27 cellular contexts compared by ENCODE assay signal in the genomic region with DNA sequence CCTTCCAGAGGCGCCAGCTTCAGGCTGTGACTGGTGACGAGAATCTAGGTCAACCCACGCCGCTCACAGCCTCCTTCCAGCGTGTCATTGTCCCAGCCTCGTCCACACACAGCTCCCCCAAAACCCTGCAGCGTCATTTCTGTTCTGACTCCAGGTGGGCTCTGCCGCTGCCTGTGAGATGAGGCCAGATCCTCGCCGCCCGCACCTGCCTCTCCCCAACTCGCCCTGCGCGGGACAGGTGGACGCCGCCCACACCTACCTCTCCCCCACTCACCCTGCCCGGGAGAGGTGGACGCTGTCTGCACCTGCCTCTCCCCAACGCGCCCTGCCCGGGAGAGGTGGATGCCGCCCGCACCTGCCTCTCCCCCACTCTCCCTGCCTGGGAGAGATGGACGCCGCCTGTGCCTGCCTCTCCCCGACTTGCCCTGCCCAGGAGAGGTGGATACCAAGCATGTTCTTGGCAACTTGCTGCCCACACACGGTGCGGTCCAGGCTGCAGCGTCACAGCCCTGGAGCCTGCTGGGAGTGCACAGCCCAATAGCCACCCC. TPM values are rescaled to one million over a fixed set of nuclear protein-coding genes. Genes with fewer than 3 reads are reported as not detected.
DNase-seq lines count a peak whose midpoint lies in the region; ATAC-seq and TF ChIP-seq lines count a peak whose summit lies in the region.
"Had no signal": no experiment of that assay in that cellular context is flagged by ENCODE, and none has a peak within 500 bp of the region (broad histone marks: within the 10 kb centered on the region; RNA-seq: fewer than 3 reads in every experiment).

No MANE protein-coding gene starts in this region.

- H3K4me1 Mint-ChIP-seq in WTC11 = peaks cover 12% of the 10 kb centered on the region
- H3K4me1 Mint-ChIP-seq in activated T-helper 2 cell treated with anti-CD3 and anti-CD28 coated beads, Interferon-gamma antibody, Interleukin-2, Interleukin-4, amounts not matched to agents 10 μg/mL and 5 μg/mL and 100 μg/mL, durations not matched to agents 14 hours and 24 hours and 36 hours (ENCODE audit: low read depth) = no peaks in the 10 kb centered on the region
- peaks cover 6% of the 10 kb centered on the region for H3K4me1 Mint-ChIP-seq in endothelial cell (ENCODE audit: unreplicated experiment)
- H3K4me1 Mint-ChIP-seq: activated B cell treated with CpG ODN at 0.5 μM for 24 hours, immature natural killer cell had no signal

- H3K9me3 ChIP-seq in osteoblast (ENCODE audit: low read depth, low read length) = no peaks in the 10 kb centered on the region
- H3K9me3 ChIP-seq: neutrophil had no signal

- H3K36me3 ChIP-seq in osteoblast (ENCODE audit: insufficient read depth, low read length) = no peaks in the 10 kb centered on the region
- H3K36me3 ChIP-seq: neutrophil, stomach had no signal

- H4K20me1 ChIP-seq in osteoblast (ENCODE audit: insufficient read depth, low read length) = no peaks in the 10 kb centered on the region

- no peak overlapping the region for H3K4me2 ChIP-seq in osteoblast (ENCODE audit: insufficient read depth, low read length)

- H2AFZ ChIP-seq in osteoblast (ENCODE audit: low read length) = no peak overlapping the region

- no peak for ATAC-seq in WTC11
- ATAC-seq: activated naive CD4-positive, alpha-beta T cell treated with anti-CD3 and anti-CD28 coated beads, Interleukin-2, amount 50 U/mL, for 72 hours; foreskin keratinocyte had no signal

- H3K9me3 Mint-ChIP-seq in WTC11 (no peaks in the 10 kb centered on the region), endothelial cell (ENCODE audit: unreplicated experiment) (no peaks in the 10 kb centered on the region)
- no peaks in the 10 kb centered on the region for H3K9me3 Mint-ChIP-seq in activated T-helper 2 cell treated with anti-CD3 and anti-CD28 coated beads, Interferon-gamma antibody, Interleukin-2, Interleukin-4, amounts not matched to agents 10 μg/mL and 5 μg/mL and 100 μg/mL, durations not matched to agents 14 hours and 24 hours and 36 hours
- H3K9me3 Mint-ChIP-seq: activated B cell treated with CpG ODN at 0.5 μM for 24 hours; activated CD4-positive, alpha-beta memory T cell treated with anti-CD3 and anti-CD28 coated beads for 36 hours; activated naive CD4-positive, alpha-beta T cell treated with anti-CD3 and anti-CD28 coated beads, Interleukin-2, amount 50 U/mL, for 72 hours had no signal

- H3K4me3 ChIP-seq in osteoblast (ENCODE audit: insufficient read depth, low read length) = no peak overlapping the region
- H3K4me3 ChIP-seq: stomach had no signal

- peaks cover 33% of the 10 kb centered on the region for H3K27me3 ChIP-seq in osteoblast (ENCODE audit: insufficient read depth, low read length)

- H3K36me3 Mint-ChIP-seq in WTC11 = no peaks in the 10 kb centered on the region
- H3K36me3 Mint-ChIP-seq in activated T-helper 2 cell treated with anti-CD3 and anti-CD28 coated beads, Interferon-gamma antibody, Interleukin-2, Interleukin-4, amounts not matched to agents 10 μg/mL and 5 μg/mL and 100 μg/mL, durations not matched to agents 14 hours and 24 hours and 36 hours (ENCODE audit: low read depth) = no peaks in the 10 kb centered on the region
- H3K36me3 Mint-ChIP-seq in endothelial cell (ENCODE audit: low read depth, unreplicated experiment) = no peaks in the 10 kb centered on the region
- H3K36me3 Mint-ChIP-seq: activated CD4-positive, alpha-beta memory T cell treated with anti-CD3 and anti-CD28 coated beads for 36 hours; immature natural killer cell had no signal

- H3K27ac Mint-ChIP-seq in WTC11 (no peak overlapping the region), endothelial cell (ENCODE audit: unreplicated experiment) (no peak overlapping the region)
- H3K27ac Mint-ChIP-seq in activated T-helper 2 cell treated with anti-CD3 and anti-CD28 coated beads, Interferon-gamma antibody, Interleukin-2, Interleukin-4, amounts not matched to agents 10 μg/mL and 5 μg/mL and 100 μg/mL, durations not matched to agents 14 hours and 24 hours and 36 hours = no peak overlapping the region
- H3K27ac Mint-ChIP-seq: activated B cell treated with CpG ODN at 0.5 μM for 24 hours; activated CD4-positive, alpha-beta memory T cell treated with anti-CD3 and anti-CD28 coated beads for 36 hours; activated naive CD4-positive, alpha-beta T cell treated with anti-CD3 and anti-CD28 coated beads, Interleukin-2, amount 50 U/mL, for 72 hours; immature natural killer cell had no signal

- H3K27me3 Mint-ChIP-seq in WTC11 (ENCODE audit: low read depth) = peaks cover 3% of the 10 kb centered on the region; the same call in 1 of the 2 replicates
- peaks cover 10% of the 10 kb centered on the region for H3K27me3 Mint-ChIP-seq in activated T-helper 2 cell treated with anti-CD3 and anti-CD28 coated beads, Interferon-gamma antibody, Interleukin-2, Interleukin-4, amounts not matched to agents 10 μg/mL and 5 μg/mL and 100 μg/mL, durations not matched to agents 14 hours and 24 hours and 36 hours (ENCODE audit: low read depth)
- peaks cover 14% of the 10 kb centered on the region for H3K27me3 Mint-ChIP-seq in endothelial cell (ENCODE audit: unreplicated experiment)

- intact Hi-C loops in activated T-helper 2 cell treated with anti-CD3 and anti-CD28 coated beads, Interferon-gamma antibody, Interleukin-2, Interleukin-4, amounts not matched to agents 10 μg/mL and 5 μg/mL and 100 μg/mL, durations not matched to agents 14 hours and 24 hours and 36 hours (cut with micrococcal nuclease) = no loop called here

- POLR2A ChIA-PET in WTC11 (lab: Charles Lee) = no interaction called here

- H3K4me1 ChIP-seq in osteoblast (ENCODE audit: insufficient read depth, low read length) = no peaks in the 10 kb centered on the region
- H3K4me1 ChIP-seq: foreskin keratinocyte, stomach had no signal

- no peak for TF ChIP-seq CTCF in WTC11 (IDR thresholded peaks at IDR 0.05)
- no peak for TF ChIP-seq CTCF in osteoblast (IDR thresholded peaks at IDR 0.05; ENCODE audit: extremely low read depth, low read depth, low read length)
- TF ChIP-seq CTCF in endothelial cell (IDR thresholded peaks at IDR 0.05; ENCODE audit: unreplicated experiment) = no peak

- H3K79me2 ChIP-seq in osteoblast (ENCODE audit: insufficient read depth, low read length) = no peaks in the 10 kb centered on the region

- H3K27ac ChIP-seq in osteoblast (ENCODE audit: low read depth, low read length) = no peak overlapping the region
- H3K27ac ChIP-seq: foreskin keratinocyte, neutrophil, stomach had no signal

- H3K4me3 Mint-ChIP-seq in WTC11 (no peak overlapping the region), endothelial cell (ENCODE audit: unreplicated experiment) (no peak overlapping the region)
- no peak overlapping the region for H3K4me3 Mint-ChIP-seq in activated T-helper 2 cell treated with anti-CD3 and anti-CD28 coated beads, Interferon-gamma antibody, Interleukin-2, Interleukin-4, amounts not matched to agents 10 μg/mL and 5 μg/mL and 100 μg/mL, durations not matched to agents 14 hours and 24 hours and 36 hours (ENCODE audit: low read depth)
- H3K4me3 Mint-ChIP-seq: activated B cell treated with CpG ODN at 0.5 μM for 24 hours; activated CD4-positive, alpha-beta memory T cell treated with anti-CD3 and anti-CD28 coated beads for 36 hours; immature natural killer cell had no signal

- CTCF ChIA-PET in WTC11 (lab: Charles Lee) = no interaction called here

- DNase-seq in activated CD4-positive, CD25-positive, alpha-beta regulatory T cell treated with anti-CD3 and anti-CD28 coated beads, Interleukin-2, amount 50 U/mL, for 72 hours = peak; percentile 26
- DNase-seq in activated CD4-positive, CD25-positive, alpha-beta regulatory T cell (lab: John Stamatoyannopoulos, UW) = no peak
- DNase-seq in COLO668 (lab: John Stamatoyannopoulos, UW; ENCODE audit: unreplicated experiment) = peak; percentile 9
- DNase-seq in WTC11 (ENCODE audit: low spot score) = peak; percentile 11
- DNase-seq in osteoblast (ENCODE audit: insufficient read length, low spot score, missing footprints) = peak; percentile 47
- DNase-seq in activated T-helper 2 cell treated with anti-CD3 and anti-CD28 coated beads, Interferon-gamma antibody, Interleukin-2, Interleukin-4, amounts not matched to agents 10 μg/mL and 5 μg/mL and 100 μg/mL, durations not matched to agents 14 hours and 24 hours and 36 hours (ENCODE audit: low spot score) = no peak
- DNase-seq in amniotic stem cell (lab: John Stamatoyannopoulos, UW) = no peak
- no peak for DNase-seq in endothelial cell (ENCODE audit: low spot score)
- DNase-seq: activated CD4-positive, alpha-beta memory T cell treated with anti-CD3 and anti-CD28 coated beads for 36 hours; Calu3; effector CD4-positive, alpha-beta T cell; erythroblast; foreskin keratinocyte; GOT3; immature natural killer cell; Kasumi-1; NCI-H1048; NCI-H1930; NCI-H510A; stimulated activated CD4-positive, alpha-beta T cell treated with anti-CD3 and anti-CD28 coated beads, Interleukin-4, amount 100 ng/mL, for 1 hour; stomach; T1000; trophoblast cell had no signal

TF ChIP-seq in WTC11, 78 proteins besides CTCF, POLR2A, EP300 and RAD21:
- TF ChIP-seq ESRRA (CRISPR knock-in tag; IDR thresholded peaks at IDR 0.05; ENCODE audit: borderline replicate concordance) (no peak), NFYB (CRISPR knock-in tag; conservative IDR thresholded peaks at IDR 0.05; ENCODE audit: low read depth) (no peak), ATF1 (CRISPR knock-in tag; IDR thresholded peaks at IDR 0.05) (no peak)

RNA-seq across cellular contexts. Expression of a gene that starts 32.0 kb away (rescaled TPM):
- total RNA-seq in WTC11 (2021) (2.9 to 3.4 TPM (median 3.3 TPM) in 3 replicates), osteoblast (under 0.01 and 0.29 TPM in 2 replicates), endothelial cell (ENCODE audit: unreplicated experiment) (0.95 TPM)
- not detected in 2 replicates for total RNA-seq in activated T-helper 2 cell treated with anti-CD3 and anti-CD28 coated beads, Interferon-gamma antibody, Interleukin-2, Interleukin-4, amounts not matched to agents 10 μg/mL and 5 μg/mL and 100 μg/mL, durations not matched to agents 14 hours and 24 hours and 36 hours
- total RNA-seq: Calu3, RPMI7951 had no signal

Comparison
In these comparisons a context has a peak if more than half of its experiments do, and no peak if none do; other contexts are left out.
1. DNase-seq: peak in activated CD4-positive, CD25-positive, alpha-beta regulatory T cell treated with anti-CD3 and anti-CD28 coated beads, Interleukin-2, amount 50 U/mL, for 72 hours (single experiment), COLO668 (single experiment), WTC11 (single experiment) and osteoblast (single experiment); none in activated CD4-positive, CD25-positive, alpha-beta regulatory T cell (0 of 4), activated T-helper 2 cell treated with anti-CD3 and anti-CD28 coated beads, Interferon-gamma antibody, Interleukin-2, Interleukin-4, amounts not matched to agents 10 μg/mL and 5 μg/mL and 100 μg/mL, durations not matched to agents 14 hours and 24 hours and 36 hours (single experiment), amniotic stem cell (single experiment) and endothelial cell (single experiment).